ENCODE assay signal across 1 cellular context in genomic region chr2:134185639-134186038, GRCh38.
TF ChIP-seq lines count a peak whose summit lies in the region.

No MANE protein-coding gene starts in this region.

TF ChIP-seq in IMR-90, 13 proteins besides CTCF, POLR2A, EP300 and RAD21:
- TF ChIP-seq RFX5 (IDR thresholded peaks at IDR 0.05; ENCODE audit: low read depth, low read length) (no peak), MXI1 (IDR thresholded peaks at IDR 0.05; ENCODE audit: borderline replicate concordance, low read depth, low read length) (no peak), NFE2L2 (IDR thresholded peaks at IDR 0.05; ENCODE audit: low read depth, low read length) (no peak), USF2 (IDR thresholded peaks at IDR 0.05; ENCODE audit: low read depth, low read length) (no peak), RCOR1 (IDR thresholded peaks at IDR 0.05; ENCODE audit: insufficient replicate concordance, low read length) (no peak), MAZ (IDR thresholded peaks at IDR 0.05; ENCODE audit: borderline replicate concordance, low read depth, low read length) (no peak), CEBPB (IDR thresholded peaks at IDR 0.05; ENCODE audit: low read depth, low read length) (no peak), CHD1 (IDR thresholded peaks at IDR 0.05; ENCODE audit: low read depth, low read length) (no peak), FOS (IDR thresholded peaks at IDR 0.05; ENCODE audit: low read depth, low read length) (no peak), MAFK (IDR thresholded peaks at IDR 0.05; ENCODE audit: low read depth, low read length) (no peak), ELK1 (IDR thresholded peaks at IDR 0.05; ENCODE audit: borderline replicate concordance, low read depth, low read length) (no peak), SMC3 (IDR thresholded peaks at IDR 0.05; ENCODE audit: low read depth, low read length) (no peak), BHLHE40 (IDR thresholded peaks at IDR 0.05; ENCODE audit: low read depth, low read length) (no peak)
